Comparison of ENCODE assay signal across 10 cellular contexts in the genomic region with DNA sequence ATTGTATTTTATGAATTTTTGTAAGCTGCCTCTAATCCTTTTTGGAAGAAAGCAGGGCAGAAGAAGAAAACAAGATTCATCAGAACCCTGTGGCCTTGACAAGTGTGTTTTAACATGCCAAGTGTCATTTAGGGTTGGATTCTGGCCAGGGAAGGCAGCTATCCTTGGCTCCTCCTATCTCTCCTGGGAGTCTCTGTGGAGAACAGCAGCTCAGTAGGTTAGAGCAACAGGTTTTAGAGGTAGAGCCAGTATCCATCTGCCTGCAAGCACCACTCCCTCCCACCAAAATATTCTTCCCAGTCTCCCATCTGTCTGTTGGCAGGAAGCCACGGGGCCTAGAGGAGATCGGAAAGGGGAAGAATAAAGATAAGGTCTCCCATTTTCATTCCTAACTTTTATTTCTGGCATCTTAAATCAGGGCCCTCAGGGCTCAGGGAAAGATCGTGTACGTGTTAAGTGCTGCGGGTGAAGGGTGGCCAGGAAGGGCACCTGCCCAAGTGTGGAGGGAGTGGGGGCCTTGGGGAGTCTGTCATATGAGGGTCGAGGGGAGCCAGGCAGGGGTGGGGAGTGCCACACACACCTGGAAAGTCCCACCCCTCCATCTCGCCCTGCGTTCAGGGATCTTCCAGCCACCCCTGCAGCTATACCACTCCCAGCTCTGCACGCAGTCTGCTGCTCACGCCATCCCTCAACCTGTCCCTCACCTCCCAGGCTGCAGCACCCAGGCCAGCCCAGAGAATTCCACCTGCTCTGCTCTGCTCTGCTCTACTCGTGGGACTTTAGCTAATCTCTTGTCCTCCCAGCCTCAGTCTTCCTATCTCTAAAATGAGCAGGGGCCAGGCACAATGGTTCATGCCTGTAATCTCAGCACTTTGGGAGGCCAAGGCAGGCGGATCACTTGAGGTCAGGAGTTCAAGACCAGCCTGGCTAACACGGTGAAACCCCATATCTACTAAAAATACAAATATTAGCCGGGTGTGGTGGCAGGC. TPM values are rescaled to one million over a fixed set of nuclear protein-coding genes. Genes with fewer than 3 reads are reported as not detected.
DNase-seq lines count a peak whose midpoint lies in the region; ATAC-seq, FAIRE-seq and TF ChIP-seq lines count a peak whose summit lies in the region.
"Had no signal": no experiment of that assay in that cellular context is flagged by ENCODE, and none has a peak within 500 bp of the region (broad histone marks: within the 10 kb centered on the region; RNA-seq: fewer than 3 reads in every experiment).

No MANE protein-coding gene starts in this region.

- DNase-seq in NCI-H2081 (lab: John Stamatoyannopoulos, UW) (peak; percentile 24 to 51), NCI-H2081 treated with DMSO at 0.1 percent for 48 hours (lab: John Stamatoyannopoulos, UW) (no peak), body of pancreas (peak; percentile 48 to 57 (median 52)), urothelium cell line (ENCODE audit: low spot score) (no peak), putamen (ENCODE audit: low spot score) (no peak), NK-92 (lab: John Stamatoyannopoulos, UW; ENCODE audit: unreplicated experiment) (no peak)
- DNase-seq: activated CD4-positive, alpha-beta T cell treated with anti-CD3 and anti-CD28 coated beads, Interleukin-2, amount 10 ng/mL, durations not matched to agents 24 days and 14 days had no signal

- no peak for TF ChIP-seq RAD21 in liver (IDR thresholded peaks at IDR 0.05)

- no peaks in the 10 kb centered on the region for H3K9me3 ChIP-seq in body of pancreas
- no peaks in the 10 kb centered on the region for H3K9me3 ChIP-seq in liver (ENCODE audit: control insufficient read depth in 4 of 4, low read length in 3 of 4)

- TF ChIP-seq CTCF in body of pancreas (IDR thresholded peaks at IDR 0.05) (no peak), liver (IDR thresholded peaks at IDR 0.05; ENCODE audit: low read depth, low read length, missing input control) (no peak)

- peak; percentile 50 for ATAC-seq in body of pancreas
- no peak for ATAC-seq in HG03342 (IDR thresholded peaks at IDR 0.05; ENCODE audit: unreplicated experiment)

- H3K27ac ChIP-seq in body of pancreas (peak overlapping the region; percentile 78 to 88 (median 80)), liver (ENCODE audit: low read depth in 1 of 2, low read length in 2 of 2) (peak overlapping the region in 1 of 2 donors; percentile 53)

- peak in 1 of 3 donors; percentile 17 for TF ChIP-seq POLR2A in body of pancreas (IDR thresholded peaks at IDR 0.05)

- intact Hi-C loops in body of pancreas (cut with DNase I), result no loop called here

- H3K4me1 ChIP-seq in body of pancreas (peaks cover 51% of the 10 kb centered on the region), liver (ENCODE audit: control insufficient read depth in 4 of 4, insufficient read depth in 4 of 4, low read length in 3 of 4) (peaks cover 7 to 12% (median 9%) of the 10 kb centered on the region in 4 donors)

- peak; percentile 48 for FAIRE-seq in urothelium cell line (lab: Jason Lieb, UNC)
- FAIRE-seq: A204.1 had no signal

- WGBS in body of pancreas, 2 donors, result 14 to 17% methylated on average over 14 of the region's 14 CpGs
- WGBS in liver, result 65% methylated on average over 14 of the region's 14 CpGs

- no peak overlapping the region for H3K9ac ChIP-seq in liver (ENCODE audit: low read depth in 1 of 2, low read length in 2 of 2)

- H3K4me3 ChIP-seq in body of pancreas (no peak overlapping the region), liver (ENCODE audit: low read depth in 1 of 3, low read length in 3 of 3) (no peak overlapping the region)

- H3K27me3 ChIP-seq in body of pancreas, result no peaks in the 10 kb centered on the region
- no peaks in the 10 kb centered on the region for H3K27me3 ChIP-seq in liver (ENCODE audit: control insufficient read depth in 4 of 4, insufficient read depth in 4 of 4, low read length in 3 of 4)

- peaks cover 0 to 3% of the 10 kb centered on the region in 2 donors for H3K36me3 ChIP-seq in body of pancreas (replicated peaks in 1 of 2; ENCODE audit: insufficient read depth in 1 of 2, low read depth in 2 of 2)
- no peaks in the 10 kb centered on the region for H3K36me3 ChIP-seq in liver (ENCODE audit: control insufficient read depth in 4 of 4, insufficient read depth in 3 of 4, low read depth in 1 of 4, low read length in 3 of 4)

TF ChIP-seq in liver, 16 proteins besides CTCF, POLR2A, EP300 and RAD21:
- TF ChIP-seq NR2F2 (IDR thresholded peaks at IDR 0.05) (peak; percentile 8), FOXA2 (IDR thresholded peaks at IDR 0.05) (no peak), HNF4A (conservative IDR thresholded peaks at IDR 0.05) (no peak), HNF4G (IDR thresholded peaks at IDR 0.05) (peak; percentile 0)

RNA-seq across cellular contexts. Expression of a gene that starts 17.1 kb away (rescaled TPM):
- total RNA-seq in body of pancreas (not detected), liver (not detected)
- polyA plus RNA-seq in liver, result not detected
- total RNA-seq: activated CD4-positive, alpha-beta T cell treated with anti-CD3 and anti-CD28 coated beads, Interleukin-2, amount 10 ng/mL, durations not matched to agents 24 days and 14 days had no signal

RNA-seq across cellular contexts. Expression of a gene that starts 33.0 kb away (rescaled TPM):
- total RNA-seq in body of pancreas, result 10 to 100 TPM; 47.0 to 60.6 TPM
- 10 to 100 TPM; 27.5 to 31.0 TPM for total RNA-seq in liver
- polyA plus RNA-seq in liver, result 10 to 100 TPM; 15.7 to 28.4 TPM

Comparison
In these comparisons a context has a peak if more than half of its experiments do, and no peak if none do; other contexts are left out.
1. DNase-seq: peak in NCI-H2081 (2 of 2) and body of pancreas (4 of 4); none in NCI-H2081 treated with DMSO at 0.1 percent for 48 hours (single experiment), urothelium cell line (single experiment), putamen (single experiment) and NK-92 (single experiment).